In the genomic region with DNA sequence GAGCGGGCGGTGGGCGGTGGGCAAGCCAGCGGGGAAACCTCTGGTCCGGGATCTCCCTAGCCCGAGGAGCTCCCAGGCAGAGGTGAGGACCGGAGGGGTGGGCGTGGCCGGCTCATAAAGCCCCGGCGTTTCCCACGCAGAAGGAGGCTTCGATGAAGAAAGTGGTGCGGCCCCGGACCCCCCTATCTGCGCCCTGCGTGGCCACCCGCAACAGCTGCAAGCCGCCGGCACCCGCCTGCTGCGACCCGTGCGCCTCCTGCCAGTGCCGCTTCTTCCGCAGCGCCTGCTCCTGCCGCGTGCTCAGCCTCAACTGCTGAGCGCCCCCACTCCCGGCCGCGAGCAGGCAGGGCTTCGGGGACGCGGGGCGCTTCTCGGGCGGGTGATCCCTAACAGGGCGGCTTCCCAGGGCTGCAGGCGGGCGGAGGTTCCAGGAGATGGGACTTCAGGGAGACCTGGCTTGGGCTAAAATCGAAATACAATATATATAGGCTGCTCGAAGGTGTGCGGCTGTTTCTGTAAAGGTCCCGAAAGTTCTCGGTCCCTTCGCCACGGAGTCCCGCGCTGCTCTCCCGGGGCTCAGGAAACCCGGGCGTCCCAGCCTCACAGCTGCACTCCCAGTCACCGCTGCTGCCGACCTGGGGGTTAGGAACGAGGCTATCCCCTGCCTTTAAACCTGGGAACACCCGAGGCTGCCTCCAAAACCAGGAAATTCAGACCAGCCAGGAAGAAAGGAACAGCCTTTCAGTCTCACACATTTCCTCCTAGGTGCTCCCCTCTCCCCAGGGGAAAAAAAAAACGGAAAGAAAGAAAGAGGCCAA, we compare ENCODE assay signal across 9 cellular contexts. TPM values are rescaled to one million over a fixed set of nuclear protein-coding genes. Genes with fewer than 3 reads are reported as not detected.
DNase-seq lines count a peak whose midpoint lies in the region; ATAC-seq, FAIRE-seq and TF ChIP-seq lines count a peak whose summit lies in the region.
"Had no signal": no experiment of that assay in that cellular context is flagged by ENCODE, and none has a peak within 500 bp of the region (broad histone marks: within the 10 kb centered on the region; RNA-seq: fewer than 3 reads in every experiment).

No MANE protein-coding gene starts in this region.

- no peak for FAIRE-seq in HTR-8/SVneo (lab: Jason Lieb, UNC)
- FAIRE-seq: A204.1 had no signal

- no peak for TF ChIP-seq CTCF in dorsolateral prefrontal cortex (IDR thresholded peaks at IDR 0.05 in 54 of 56, conservative IDR thresholded peaks at IDR 0.05 in 2 of 56; ENCODE audit: low read depth in 1 of 56, partially characterized antibody in 56 of 56)
- no peak for TF ChIP-seq CTCF in thoracic aorta (IDR thresholded peaks at IDR 0.05)

- intact Hi-C loops in dorsolateral prefrontal cortex (cut with DNase I) = no loop called here

- H3K27me3 ChIP-seq in dorsolateral prefrontal cortex (no peaks in the 10 kb centered on the region), thoracic aorta (replicated peaks; ENCODE audit: insufficient read depth) (no peaks in the 10 kb centered on the region)

- H3K9me3 ChIP-seq in thoracic aorta = no peaks in the 10 kb centered on the region

- H3K4me3 ChIP-seq in dorsolateral prefrontal cortex (peak overlapping the region in 57 of 59 donors; percentile 6 to 62 (median 46)), thoracic aorta (peak overlapping the region; percentile 74)

- H3K36me3 ChIP-seq in thoracic aorta = no peaks in the 10 kb centered on the region

- H3K4me1 ChIP-seq in thoracic aorta (ENCODE audit: control insufficient read depth in 1 of 2, low read depth in 2 of 2) = peaks cover 9 to 10% of the 10 kb centered on the region in 2 donors

- H3K27ac ChIP-seq in dorsolateral prefrontal cortex = peak overlapping the region in 24 of 59 donors; percentile 2 to 72 (median 20)
- H3K27ac ChIP-seq in thoracic aorta = no peak overlapping the region

- DNase-seq in activated gamma-delta T cell treated with Interleukin-2 at 50 U/mL for 16 hours = peak; percentile 14
- DNase-seq in activated gamma-delta T cell (lab: John Stamatoyannopoulos, UW) = no peak
- DNase-seq in dorsolateral prefrontal cortex = peak in 5 of 10 donors; percentile 10 to 58 (median 35)
- peak; percentile 38 to 45 for DNase-seq in lung microvascular endothelial cell (ENCODE audit: low read depth in 2 of 2)
- DNase-seq in thoracic aorta (ENCODE audit: low spot score) = no peak
- DNase-seq in HTR-8/SVneo (ENCODE audit: insufficient read length, low spot score) = no peak
- no peak for DNase-seq in SHP77 (lab: John Stamatoyannopoulos, UW)
- DNase-seq in NCI-H510A treated with DMSO at 0.1 percent for 48 hours (lab: John Stamatoyannopoulos, UW) = no peak

- no peak for ATAC-seq in thoracic aorta (ENCODE audit: insufficient number of reproducible peaks, low FRiP score, low read depth)

RNA-seq across cellular contexts. Expression of gene ASIP, which starts 27.8 kb away (rescaled TPM):
- total RNA-seq in dorsolateral prefrontal cortex (1 to 10 TPM in 1 of 120 experiments, under 1 TPM in 1, not detected in 118; 0.95 to 1.3 TPM), lung microvascular endothelial cell (not detected in 2 replicates), thoracic aorta (not detected)

RNA-seq across cellular contexts. Expression of gene AHCY, which starts 34.1 kb away (rescaled TPM):
- total RNA-seq in dorsolateral prefrontal cortex (10 to 100 TPM; 29.7 to 56.2 (median 46.7) TPM), lung microvascular endothelial cell (56.2 and 93.3 TPM in 2 replicates), thoracic aorta (10 to 100 TPM; 38.7 to 71.8 TPM)

Comparison
In these comparisons a context has a peak if more than half of its experiments do, and no peak if none do; other contexts are left out.
1. DNase-seq: peak in activated gamma-delta T cell treated with Interleukin-2 at 50 U/mL for 16 hours (single experiment) and lung microvascular endothelial cell (2 of 2); none in activated gamma-delta T cell (single experiment), thoracic aorta (single experiment), HTR-8/SVneo (single experiment), SHP77 (0 of 2) and NCI-H510A treated with DMSO at 0.1 percent for 48 hours (single experiment).